In genomic region chr17:79785017-79785899, GRCh38 we compare ENCODE assay signal across 22 cellular contexts. TPM values are rescaled to one million over a fixed set of nuclear protein-coding genes. Genes with fewer than 3 reads are reported as not detected.
DNase-seq lines count a peak whose midpoint lies in the region; ATAC-seq, FAIRE-seq and TF ChIP-seq lines count a peak whose summit lies in the region.
"Had no signal": no experiment of that assay in that cellular context is flagged by ENCODE, and none has a peak within 500 bp of the region (broad histone marks: within the 10 kb centered on the region; RNA-seq: fewer than 3 reads in every experiment).

No MANE protein-coding gene starts in this region.

- no peak overlapping the region for H3K9ac ChIP-seq in HepG2 (ENCODE audit: insufficient read depth, low read depth, low read length)
- H3K9ac ChIP-seq: BLaER1 had no signal

- peaks cover 19% of the 10 kb centered on the region for H3K27me3 Mint-ChIP-seq in chondrocyte (ENCODE audit: low read depth)
- peaks cover 35% of the 10 kb centered on the region for H3K27me3 Mint-ChIP-seq in neural crest cell (ENCODE audit: low read depth)

- H3K4me3 Mint-ChIP-seq in chondrocyte (ENCODE audit: unreplicated experiment) (no peak overlapping the region), neural crest cell (peak overlapping the region; percentile 60)
- H3K4me3 Mint-ChIP-seq: CD14-positive monocyte; CD4-positive, alpha-beta memory T cell had no signal

- H3K4me1 Mint-ChIP-seq in chondrocyte (ENCODE audit: low read depth) (peaks cover 3% of the 10 kb centered on the region), neural crest cell (peaks cover 35% of the 10 kb centered on the region)

- H3K27me3 ChIP-seq in HepG2 (ENCODE audit: control insufficient read depth in 1 of 2, insufficient read depth in 2 of 2, low read length in 2 of 2) (peaks cover 7 to 24% of the 10 kb centered on the region in 2 experiments), right lobe of liver (peaks cover 1 to 13% of the 10 kb centered on the region in 2 donors), aorta (ENCODE audit: control insufficient read depth in 1 of 2, insufficient read depth in 2 of 2, low read length in 1 of 2) (no peaks in the 10 kb centered on the region)

- H3K36me3 ChIP-seq in HepG2 (replicated peaks in 1 of 2; ENCODE audit: control insufficient read depth in 1 of 2, insufficient read depth in 2 of 2, low read length in 2 of 2) (peaks cover 19 to 27% of the 10 kb centered on the region in 2 experiments), right lobe of liver (no peaks in the 10 kb centered on the region), aorta (ENCODE audit: control insufficient read depth in 1 of 2, insufficient read depth in 2 of 2, low read length in 1 of 2) (no peaks in the 10 kb centered on the region)

- in situ Hi-C loops in HepG2 (cut with HindIII; ENCODE audit: extremely low pct_ligation_motif_present, low pct_unique_long_range_greater_than_20kb), result no loop called here

- H3K4me3 ChIP-seq in HepG2 (replicated peaks in 1 of 3; ENCODE audit: insufficient read depth in 1 of 3, low read depth in 2 of 3, low read length in 3 of 3) (no peak overlapping the region), right lobe of liver (no peak overlapping the region), aorta (ENCODE audit: low read length in 2 of 2) (no peak overlapping the region), lower leg skin (ENCODE audit: low read depth, poor library complexity, severe bottlenecking) (no peak overlapping the region)
- H3K4me3 ChIP-seq: BLaER1, GM12878 had no signal

- H3K27ac ChIP-seq in HepG2 (ENCODE audit: extremely low read length, insufficient read depth, low read length) (no peak overlapping the region), right lobe of liver (no peak overlapping the region), aorta (ENCODE audit: low read depth in 1 of 2, low read length in 2 of 2) (no peak overlapping the region)
- H3K27ac ChIP-seq: BLaER1 had no signal

- TF ChIP-seq CTCF in HepG2 (CRISPR knock-in tag; IDR thresholded peaks at IDR 0.05) (no peak), right lobe of liver (IDR thresholded peaks at IDR 0.05) (no peak), chondrocyte (IDR thresholded peaks at IDR 0.05) (no peak), neural crest cell (conservative IDR thresholded peaks at IDR 0.05) (no peak), omental fat pad (IDR thresholded peaks at IDR 0.05) (no peak), lower leg skin (IDR thresholded peaks at IDR 0.05) (no peak)

- H3K79me2 ChIP-seq in HepG2 (ENCODE audit: insufficient read depth, low read length), result no peaks in the 10 kb centered on the region

- ATAC-seq in HepG2, result no peak
- ATAC-seq in right lobe of liver, result no peak
- ATAC-seq in aorta (ENCODE audit: low FRiP score), result no peak
- ATAC-seq in omental fat pad (ENCODE audit: low FRiP score), result no peak
- ATAC-seq: GM12878 had no signal

- 95% methylated on average over 15 of the region's 17 CpGs for whole genome bisulfite sequencing in HepG2 (ENCODE audit: low lambda C conversion rate)
- WGBS in right lobe of liver (ENCODE audit: insufficient coverage, low coverage, low lambda C conversion rate, missing lambda C conversion rate), result 100% methylated on average over 2 of the region's 17 CpGs
- 96 to 97% methylated on average over 17 of the region's 17 CpGs for whole genome bisulfite sequencing in aorta, 2 donors
- 91 to 96% methylated on average over 17 of the region's 17 CpGs for WGBS in lower leg skin, 2 donors

- H3K9me3 ChIP-seq in HepG2 (ENCODE audit: low read length), result no peaks in the 10 kb centered on the region
- H3K9me3 ChIP-seq in right lobe of liver, result no peaks in the 10 kb centered on the region
- H3K9me3 ChIP-seq in aorta (ENCODE audit: control insufficient read depth, low read length), result no peaks in the 10 kb centered on the region
- H3K9me3 ChIP-seq: BLaER1 had no signal

- DNase-seq in HepG2 (ENCODE audit: low spot score), result no peak
- DNase-seq in right lobe of liver, result no peak
- DNase-seq in chondrocyte (ENCODE audit: low spot score), result peak; percentile 81
- no peak for DNase-seq in neural crest cell (ENCODE audit: low read depth, low spot score)
- peak; percentile 8 to 69 for DNase-seq in aorta
- DNase-seq in NCI-H226, result no peak
- no peak for DNase-seq in omental fat pad (ENCODE audit: low spot score)
- DNase-seq in lower leg skin (ENCODE audit: low spot score in 2 of 2), result no peak
- DNase-seq: 8988T; CD4-positive, alpha-beta memory T cell; DMS153; DND-41; EL; GOT3; H9 had no signal

- peaks cover 4% of the 10 kb centered on the region for H3K36me3 Mint-ChIP-seq in chondrocyte (ENCODE audit: low read depth)
- peaks cover 1% of the 10 kb centered on the region for H3K36me3 Mint-ChIP-seq in neural crest cell (ENCODE audit: low read depth)
- H3K36me3 Mint-ChIP-seq: CD4-positive, alpha-beta memory T cell had no signal

- intact Hi-C loops in HepG2 (cut with micrococcal nuclease; ENCODE audit: unreplicated experiment), result loop anchor here (5.0 kb wide), 1 partner anchor 187 kb away; no protein-coding TSS in a partner anchor
- intact Hi-C loops in right lobe of liver (cut with DNase I), result no loop called here
- intact Hi-C loops in aorta (cut with DNase I), result no loop called here
- intact Hi-C loops in lower leg skin (cut with DNase I; ENCODE audit: low total_unique reads), result no loop called here

- no TSS peak for BruUV-seq in HepG2 (replicated peaks; lab: Mats Ljungman, UMichigan)

- H3K4me1 ChIP-seq in HepG2 (ENCODE audit: insufficient read depth, low read length) (peaks cover 33% of the 10 kb centered on the region), right lobe of liver (peaks cover 0 to 7% (median 1%) of the 10 kb centered on the region in 4 donors), aorta (ENCODE audit: control insufficient read depth in 1 of 2, insufficient read depth in 2 of 2, low read length in 2 of 2) (no peaks in the 10 kb centered on the region)

- peak in 1 of 2 experiments; percentile 41; a peak in 2 of 4 replicates for TF ChIP-seq POLR2A in HepG2 (IDR thresholded peaks at IDR 0.05; ENCODE audit: insufficient read depth in 1 of 2, low read depth in 2 of 2, low read length in 2 of 2)
- no peak for TF ChIP-seq POLR2A in right lobe of liver (IDR thresholded peaks at IDR 0.05)
- no peak for TF ChIP-seq POLR2A in lower leg skin (IDR thresholded peaks at IDR 0.05)

- POLR2A ChIA-PET in HepG2 (lab: Yijun Ruan, JAX), result interaction anchor here (0.5 kb wide), 1 partner anchor 134 kb away, joined by 4 read pairs; no protein-coding TSS in a partner anchor

- CTCF ChIA-PET in HepG2 (lab: Yijun Ruan, JAX; ENCODE audit: low intra/inter-chr PET ratio, low total read pairs), result no interaction called here

- no peak overlapping the region for H2AFZ ChIP-seq in HepG2 (ENCODE audit: low read length)

- H3K9me3 Mint-ChIP-seq in chondrocyte (ENCODE audit: low read depth) (no peaks in the 10 kb centered on the region), neural crest cell (no peaks in the 10 kb centered on the region)
- H3K9me3 Mint-ChIP-seq: CD4-positive, alpha-beta memory T cell; H9 had no signal

- no peak for FAIRE-seq in HepG2 (lab: Jason Lieb, UNC)
- FAIRE-seq: GM12878, GM19239 had no signal

- TF ChIP-seq RAD21 in HepG2 (CRISPR knock-in tag; IDR thresholded peaks at IDR 0.05), result no peak

- H3K27ac Mint-ChIP-seq in chondrocyte (ENCODE audit: unreplicated experiment) (no peak overlapping the region), neural crest cell (ENCODE audit: unreplicated experiment) (no peak overlapping the region)
- H3K27ac Mint-ChIP-seq: CD14-positive monocyte; CD4-positive, alpha-beta memory T cell; H9 had no signal

- TF ChIP-seq EP300 in HepG2 (IDR thresholded peaks at IDR 0.05; ENCODE audit: low read depth in 2 of 2, low read length in 2 of 2), result no peak
- no peak for TF ChIP-seq EP300 in HepG2 (CRISPR knock-in tag; IDR thresholded peaks at IDR 0.05; ENCODE audit: borderline replicate concordance)

- peaks cover 9% of the 10 kb centered on the region; the same call in 1 of the 2 replicates for H4K20me1 ChIP-seq in HepG2 (ENCODE audit: insufficient read depth, low read length)

- no peak overlapping the region for H3K4me2 ChIP-seq in HepG2 (ENCODE audit: low read depth, low read length)
- H3K4me2 ChIP-seq: BLaER1 had no signal

RNA-seq across cellular contexts. Expression of gene CBX2, which starts 7.3 kb away (rescaled TPM):
- total RNA-seq in HepG2 (2016; rRNA removed; fragmentation: Illumina TruSeq; extraction: Trizol) (13.0 and 14.5 TPM in 2 replicates), right lobe of liver (1 to 10 TPM in 3 of 6 experiments, under 1 TPM in 3; 0.33 to 3.5 (median 1.1) TPM), chondrocyte (4.1 to 11.8 TPM (median 4.9 TPM) in 3 replicates), neural crest cell (95.4 and 101 TPM in 2 replicates), aorta (1 to 10 TPM; 1.2 to 4.5 TPM), omental fat pad (1 to 10 TPM in 2 of 4 donors, under 1 TPM in 2; 0.28 to 5.2 (median 1.5) TPM), lower leg skin (1 to 10 TPM; 1.9 to 3.8 (median 3.1) TPM)
- total RNA-seq in HepG2 (2016; cell fraction: cytosol; rRNA removed; fragmentation: Illumina TruSeq; extraction: Trizol; ENCODE audit: low read depth), result 6.8 and 7.5 TPM in 2 replicates
- 11.8 and 15.7 TPM in 2 replicates for total RNA-seq in HepG2 (2016; cell fraction: insoluble cytoplasmic fraction; rRNA removed; fragmentation: Illumina TruSeq; extraction: Trizol)
- 9.1 and 10.9 TPM in 2 replicates for total RNA-seq in HepG2 (2016; cell fraction: membrane; rRNA removed; fragmentation: Illumina TruSeq; extraction: Trizol)
- 11.8 and 14.3 TPM in 2 replicates for total RNA-seq in HepG2 (2016; cell fraction: nucleus; rRNA removed; fragmentation: Illumina TruSeq; extraction: Trizol)
- polyA plus RNA-seq in HepG2 (2011; rRNA removed) (31.1 and 40.2 TPM in 2 replicates), aorta (not detected)
- polyA plus RNA-seq in HepG2 (2011; cell fraction: cytosol; rRNA removed), result 25.9 and 34.2 TPM in 2 replicates
- polyA plus RNA-seq in HepG2 (2011; cell fraction: nucleus; rRNA removed), result 90.7 and 95.7 TPM in 2 replicates
- 41.2 and 46.2 TPM in 2 replicates for polyA plus RNA-seq in HepG2 (2012)
- polyA plus RNA-seq in HepG2 (2016; cell fraction: cytosol; fragmentation: Illumina TruSeq; extraction: Trizol; ENCODE audit: low read depth), result 4.2 and 5.6 TPM in 2 replicates
- 9.1 and 12.0 TPM in 2 replicates for polyA plus RNA-seq in HepG2 (2016; cell fraction: insoluble cytoplasmic fraction; fragmentation: Illumina TruSeq; extraction: Trizol; ENCODE audit: low read depth)
- polyA plus RNA-seq in HepG2 (2016; cell fraction: membrane; fragmentation: Illumina TruSeq; extraction: Trizol; ENCODE audit: low read depth), result 3.9 and 6.0 TPM in 2 replicates
- 18.6 and 21.1 TPM in 2 replicates for polyA plus RNA-seq in HepG2 (2016; cell fraction: nucleus; fragmentation: Illumina TruSeq; extraction: Trizol; ENCODE audit: insufficient read depth, low read depth)
- 42.9 and 69.2 TPM in 2 replicates for polyA minus RNA-seq in HepG2 (2011; rRNA and poly(A)+ RNA removed; ENCODE audit: low replicate concordance)
- polyA minus RNA-seq in HepG2 (2011; cell fraction: cytosol; rRNA and poly(A)+ RNA removed), result 31.2 and 31.6 TPM in 2 replicates
- polyA minus RNA-seq in HepG2 (2011; cell fraction: nucleus; rRNA and poly(A)+ RNA removed), result 17.8 and 22.4 TPM in 2 replicates
- polyA plus RNA-seq: CD4-positive, alpha-beta memory T cell had no signal

RNA-seq across cellular contexts. Expression of gene CBX8, which starts 11.6 kb away (rescaled TPM):
- total RNA-seq in HepG2 (2016; rRNA removed; fragmentation: Illumina TruSeq; extraction: Trizol) (12.0 and 12.6 TPM in 2 replicates), right lobe of liver (1 to 10 TPM; 1.2 to 4.7 (median 2.0) TPM), chondrocyte (4.6 to 8.3 TPM (median 6.1 TPM) in 3 replicates), neural crest cell (16.5 and 19.2 TPM in 2 replicates), aorta (1 to 10 TPM; 5.3 to 6.2 TPM), omental fat pad (1 to 10 TPM in 2 of 4 donors, under 1 TPM in 2; 0.88 to 2.2 (median 1.2) TPM), lower leg skin (1 to 10 TPM; 1.9 to 4.7 (median 4.2) TPM)
- 1.3 and 2.4 TPM in 2 replicates for total RNA-seq in HepG2 (2016; cell fraction: cytosol; rRNA removed; fragmentation: Illumina TruSeq; extraction: Trizol; ENCODE audit: low read depth)
- 12.8 and 13.5 TPM in 2 replicates for total RNA-seq in HepG2 (2016; cell fraction: insoluble cytoplasmic fraction; rRNA removed; fragmentation: Illumina TruSeq; extraction: Trizol)
- total RNA-seq in HepG2 (2016; cell fraction: membrane; rRNA removed; fragmentation: Illumina TruSeq; extraction: Trizol), result 4.8 and 5.6 TPM in 2 replicates
- total RNA-seq in HepG2 (2016; cell fraction: nucleus; rRNA removed; fragmentation: Illumina TruSeq; extraction: Trizol), result 5.7 and 8.6 TPM in 2 replicates
- polyA plus RNA-seq in HepG2 (2011; rRNA removed) (0.34 and 0.76 TPM in 2 replicates), aorta (1 to 10 TPM; 1.4 to 2.4 TPM)
- 0.72 and 0.99 TPM in 2 replicates for polyA plus RNA-seq in HepG2 (2011; cell fraction: cytosol; rRNA removed)
- polyA plus RNA-seq in HepG2 (2011; cell fraction: nucleus; rRNA removed), result 3.4 and 5.0 TPM in 2 replicates
- polyA plus RNA-seq in HepG2 (2012), result 7.4 and 7.7 TPM in 2 replicates
- polyA plus RNA-seq in HepG2 (2016; cell fraction: cytosol; fragmentation: Illumina TruSeq; extraction: Trizol; ENCODE audit: low read depth), result 0.54 and 0.80 TPM in 2 replicates
- polyA plus RNA-seq in HepG2 (2016; cell fraction: insoluble cytoplasmic fraction; fragmentation: Illumina TruSeq; extraction: Trizol; ENCODE audit: low read depth), result 10.9 and 11.0 TPM in 2 replicates
- polyA plus RNA-seq in HepG2 (2016; cell fraction: membrane; fragmentation: Illumina TruSeq; extraction: Trizol; ENCODE audit: low read depth), result 1.4 TPM in 2 replicates
- polyA plus RNA-seq in HepG2 (2016; cell fraction: nucleus; fragmentation: Illumina TruSeq; extraction: Trizol; ENCODE audit: insufficient read depth, low read depth), result 15.7 and 18.7 TPM in 2 replicates
- 1.2 and 1.6 TPM in 2 replicates for polyA minus RNA-seq in HepG2 (2011; rRNA and poly(A)+ RNA removed; ENCODE audit: low replicate concordance)
- polyA minus RNA-seq in HepG2 (2011; cell fraction: cytosol; rRNA and poly(A)+ RNA removed), result 1.8 and 1.9 TPM in 2 replicates
- 0.77 and 0.87 TPM in 2 replicates for polyA minus RNA-seq in HepG2 (2011; cell fraction: nucleus; rRNA and poly(A)+ RNA removed)

RNA-seq across cellular contexts. Expression of gene CBX4, which starts 54.0 kb away (rescaled TPM):
- total RNA-seq in HepG2 (2016; rRNA removed; fragmentation: Illumina TruSeq; extraction: Trizol) (17.1 and 25.8 TPM in 2 replicates), right lobe of liver (10 to 100 TPM in 5 of 6 experiments, 1 to 10 TPM in 1; 8.9 to 21.9 (median 15.1) TPM), chondrocyte (26.7 to 27.2 TPM (median 26.8 TPM) in 3 replicates), neural crest cell (19.1 and 21.0 TPM in 2 replicates), aorta (10 to 100 TPM; 10.7 to 13.4 TPM), omental fat pad (10 to 100 TPM in 2 of 4 donors, 1 to 10 TPM in 2; 5.5 to 16.6 (median 10.6) TPM), lower leg skin (10 to 100 TPM; 30.2 to 35.6 (median 32.2) TPM)
- 4.7 and 4.8 TPM in 2 replicates for total RNA-seq in HepG2 (2016; cell fraction: cytosol; rRNA removed; fragmentation: Illumina TruSeq; extraction: Trizol; ENCODE audit: low read depth)
- 17.7 and 25.2 TPM in 2 replicates for total RNA-seq in HepG2 (2016; cell fraction: insoluble cytoplasmic fraction; rRNA removed; fragmentation: Illumina TruSeq; extraction: Trizol)
- total RNA-seq in HepG2 (2016; cell fraction: membrane; rRNA removed; fragmentation: Illumina TruSeq; extraction: Trizol), result 13.9 and 15.1 TPM in 2 replicates
- 18.5 and 22.8 TPM in 2 replicates for total RNA-seq in HepG2 (2016; cell fraction: nucleus; rRNA removed; fragmentation: Illumina TruSeq; extraction: Trizol)
- polyA plus RNA-seq in HepG2 (2011; rRNA removed) (50.8 and 61.1 TPM in 2 replicates), aorta (1 to 10 TPM; 2.5 to 8.0 TPM)
- 31.1 and 45.6 TPM in 2 replicates for polyA plus RNA-seq in HepG2 (2011; cell fraction: cytosol; rRNA removed)
- 117 and 122 TPM in 2 replicates for polyA plus RNA-seq in HepG2 (2011; cell fraction: nucleus; rRNA removed)
- polyA plus RNA-seq in HepG2 (2012), result 27.9 and 32.4 TPM in 2 replicates
- 3.7 and 4.2 TPM in 2 replicates for polyA plus RNA-seq in HepG2 (2016; cell fraction: cytosol; fragmentation: Illumina TruSeq; extraction: Trizol; ENCODE audit: low read depth)
- 29.4 and 33.0 TPM in 2 replicates for polyA plus RNA-seq in HepG2 (2016; cell fraction: insoluble cytoplasmic fraction; fragmentation: Illumina TruSeq; extraction: Trizol; ENCODE audit: low read depth)
- polyA plus RNA-seq in HepG2 (2016; cell fraction: membrane; fragmentation: Illumina TruSeq; extraction: Trizol; ENCODE audit: low read depth), result 11.7 and 12.5 TPM in 2 replicates
- 60.4 and 60.8 TPM in 2 replicates for polyA plus RNA-seq in HepG2 (2016; cell fraction: nucleus; fragmentation: Illumina TruSeq; extraction: Trizol; ENCODE audit: insufficient read depth, low read depth)
- polyA minus RNA-seq in HepG2 (2011; rRNA and poly(A)+ RNA removed; ENCODE audit: low replicate concordance), result 17.1 and 51.0 TPM in 2 replicates
- 33.1 and 38.6 TPM in 2 replicates for polyA minus RNA-seq in HepG2 (2011; cell fraction: cytosol; rRNA and poly(A)+ RNA removed)
- 17.8 and 25.2 TPM in 2 replicates for polyA minus RNA-seq in HepG2 (2011; cell fraction: nucleus; rRNA and poly(A)+ RNA removed)

RNA-seq across cellular contexts. Expression of gene ENPP7, which starts 54.5 kb away (rescaled TPM):
- total RNA-seq in HepG2 (2016; rRNA removed; fragmentation: Illumina TruSeq; extraction: Trizol) (0.76 and 2.2 TPM in 2 replicates), right lobe of liver (10 to 100 TPM in 4 of 6 experiments, 1 to 10 TPM in 2; 3.4 to 43.2 (median 17.8) TPM), chondrocyte (not detected in 3 replicates), neural crest cell (not detected in 2 replicates), aorta (not detected), omental fat pad (not detected), lower leg skin (not detected)
- total RNA-seq in HepG2 (2016; cell fraction: cytosol; rRNA removed; fragmentation: Illumina TruSeq; extraction: Trizol; ENCODE audit: low read depth), result 0.30 TPM in 1 of 2 replicates, not detected in the other
- total RNA-seq in HepG2 (2016; cell fraction: insoluble cytoplasmic fraction; rRNA removed; fragmentation: Illumina TruSeq; extraction: Trizol), result 0.54 and 2.3 TPM in 2 replicates
- 0.28 and 0.41 TPM in 2 replicates for total RNA-seq in HepG2 (2016; cell fraction: membrane; rRNA removed; fragmentation: Illumina TruSeq; extraction: Trizol)
- total RNA-seq in HepG2 (2016; cell fraction: nucleus; rRNA removed; fragmentation: Illumina TruSeq; extraction: Trizol), result 3.2 and 3.4 TPM in 2 replicates
- polyA plus RNA-seq in HepG2 (2011; rRNA removed) (1.1 and 2.2 TPM in 2 replicates), aorta (10 to 100 TPM in 1 of 2 donors, not detected in 1; 10.9 TPM)
- polyA plus RNA-seq in HepG2 (2011; cell fraction: cytosol; rRNA removed), result 1.2 and 1.3 TPM in 2 replicates
- polyA plus RNA-seq in HepG2 (2011; cell fraction: nucleus; rRNA removed), result 5.5 and 5.6 TPM in 2 replicates
- polyA plus RNA-seq in HepG2 (2012), result 1.7 and 2.5 TPM in 2 replicates
- 0.20 and 0.24 TPM in 2 replicates for polyA plus RNA-seq in HepG2 (2016; cell fraction: cytosol; fragmentation: Illumina TruSeq; extraction: Trizol; ENCODE audit: low read depth)
- polyA plus RNA-seq in HepG2 (2016; cell fraction: insoluble cytoplasmic fraction; fragmentation: Illumina TruSeq; extraction: Trizol; ENCODE audit: low read depth), result 0.19 and 0.36 TPM in 2 replicates
- polyA plus RNA-seq in HepG2 (2016; cell fraction: membrane; fragmentation: Illumina TruSeq; extraction: Trizol; ENCODE audit: low read depth), result 0.15 and 0.29 TPM in 2 replicates
- 1.4 and 2.3 TPM in 2 replicates for polyA plus RNA-seq in HepG2 (2016; cell fraction: nucleus; fragmentation: Illumina TruSeq; extraction: Trizol; ENCODE audit: insufficient read depth, low read depth)
- 6.6 TPM in 1 of 2 replicates, not detected in the other for polyA minus RNA-seq in HepG2 (2011; rRNA and poly(A)+ RNA removed; ENCODE audit: low replicate concordance)
- 0.79 and 1.1 TPM in 2 replicates for polyA minus RNA-seq in HepG2 (2011; cell fraction: cytosol; rRNA and poly(A)+ RNA removed)
- polyA minus RNA-seq in HepG2 (2011; cell fraction: nucleus; rRNA and poly(A)+ RNA removed), result 10.6 and 12.7 TPM in 2 replicates
- total RNA-seq: A673, G401, H9 had no signal
- polyA plus RNA-seq: AG04450, CD14-positive monocyte had no signal

Comparison
In these comparisons a context has a peak if more than half of its experiments do, and no peak if none do; other contexts are left out.
1. DNase-seq: peak in chondrocyte (single experiment) and aorta (2 of 2); none in HepG2 (single experiment), right lobe of liver (0 of 3), neural crest cell (single experiment), NCI-H226 (single experiment), omental fat pad (single experiment) and lower leg skin (0 of 2).